In genomic region chr22:41857160-41857859, GRCh38 we compare ENCODE assay signal across 8 cellular contexts. TPM values are rescaled to one million over a fixed set of nuclear protein-coding genes. Genes with fewer than 3 reads are reported as not detected.
DNase-seq lines count a peak whose midpoint lies in the region; ATAC-seq lines count a peak whose summit lies in the region.

No MANE protein-coding gene starts in this region.

- DNase-seq in NCI-H146 (lab: John Stamatoyannopoulos, UW) = peak; percentile 39
- no peak for DNase-seq in NCI-H146 treated with DMSO at 0.1 percent for 48 hours (lab: John Stamatoyannopoulos, UW; ENCODE audit: unreplicated experiment)
- DNase-seq in NCI-H2196 treated with DMSO at 0.1 percent for 48 hours (lab: John Stamatoyannopoulos, UW; ENCODE audit: unreplicated experiment) = peak; percentile 15
- DNase-seq in activated CD4-positive, alpha-beta T cell treated with anti-CD3 and anti-CD28 coated beads, Interleukin-2, amount 50 U/mL, for 48 hours = peak; percentile 81 to 86
- peak; percentile 63 for DNase-seq in effector CD4-positive, alpha-beta T cell
- DNase-seq in myocyte (ENCODE audit: low read depth) = peak; percentile 82
- DNase-seq in stimulated activated naive CD4-positive, alpha-beta T cell (lab: John Stamatoyannopoulos, UW) = peak in 5 of 6 experiments; percentile 45 to 62 (median 53)

- ATAC-seq in GM21367 (IDR thresholded peaks at IDR 0.05; ENCODE audit: unreplicated experiment) = no peak

RNA-seq across cellular contexts. Expression of gene SREBF2, which starts 24.4 kb away (rescaled TPM):
- 120 and 152 TPM in 2 replicates for total RNA-seq in myocyte
- polyA plus RNA-seq in myocyte (2012) = 112 TPM

RNA-seq across cellular contexts. Expression of gene CCDC134, which starts 56.8 kb away (rescaled TPM):
- 12.3 and 22.1 TPM in 2 replicates for total RNA-seq in myocyte
- 4.7 TPM for polyA plus RNA-seq in myocyte (2012)

RNA-seq across cellular contexts. Expression of gene SHISA8, which starts 57.6 kb away (rescaled TPM):
- total RNA-seq in myocyte = 0.27 TPM in 1 of 2 replicates, not detected in the other
- 0.06 TPM for polyA plus RNA-seq in myocyte (2012)
